Comparison of ENCODE assay signal across 3 cellular contexts in the genomic region with DNA sequence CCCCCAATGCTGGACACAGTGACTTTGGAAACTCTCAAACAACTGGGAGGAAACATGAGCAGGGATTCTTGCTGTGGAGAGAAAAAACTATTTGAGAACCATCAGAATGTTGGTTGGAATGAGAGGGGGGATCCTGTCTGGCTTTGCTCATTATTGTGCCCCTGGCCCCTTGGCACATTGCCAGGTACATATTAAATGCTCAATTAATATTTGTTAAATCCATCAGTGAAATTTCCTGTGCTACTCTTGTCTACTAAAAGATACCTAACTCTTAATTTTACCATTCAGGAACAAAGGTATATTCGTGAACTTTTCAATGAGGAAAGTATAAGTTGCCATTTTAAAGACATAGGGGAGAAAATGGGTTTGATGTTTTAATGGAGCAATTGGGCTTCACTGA.
A peak's percentile ranks its signal among the peaks of the same experiment; 100 is the strongest.
TF ChIP-seq lines count a peak whose summit lies in the region.

No MANE protein-coding gene starts in this region.

TF ChIP-seq in HepG2, 621 proteins besides CTCF, POLR2A, EP300 and RAD21:
- TF ChIP-seq ZNF570 (CRISPR knock-in tag; IDR thresholded peaks at IDR 0.05; ENCODE audit: borderline replicate concordance) (no peak), TOPORS (CRISPR knock-in tag; IDR thresholded peaks at IDR 0.05) (no peak), SIX1 (CRISPR knock-in tag; IDR thresholded peaks at IDR 0.05; ENCODE audit: borderline replicate concordance) (no peak), PHF21A (CRISPR knock-in tag; IDR thresholded peaks at IDR 0.05) (no peak), LCORL (IDR thresholded peaks at IDR 0.05) (peak; percentile 53; the same call in 1 of the 2 replicates), LCORL (CRISPR knock-in tag; IDR thresholded peaks at IDR 0.05) (no peak)

TF ChIP-seq in Ishikawa, 13 proteins besides CTCF, POLR2A, EP300 and RAD21:
- TF ChIP-seq YY1 (IDR thresholded peaks at IDR 0.05; ENCODE audit: low read depth): no peak
- TF ChIP-seq NFIC (IDR thresholded peaks at IDR 0.05): 0 out of 2 replicates have a peak, but pooled peaks have one; percentile 9
- TF ChIP-seq FOXM1 (IDR thresholded peaks at IDR 0.05; ENCODE audit: borderline replicate concordance, low read depth): no peak
- no peak for TF ChIP-seq TAF1 (IDR thresholded peaks at IDR 0.05; ENCODE audit: low read depth)
- no peak for TF ChIP-seq TEAD4 (IDR thresholded peaks at IDR 0.05)
- TF ChIP-seq CREB1 (IDR thresholded peaks at IDR 0.05; ENCODE audit: low read depth): no peak
- TF ChIP-seq, protein P1, sequence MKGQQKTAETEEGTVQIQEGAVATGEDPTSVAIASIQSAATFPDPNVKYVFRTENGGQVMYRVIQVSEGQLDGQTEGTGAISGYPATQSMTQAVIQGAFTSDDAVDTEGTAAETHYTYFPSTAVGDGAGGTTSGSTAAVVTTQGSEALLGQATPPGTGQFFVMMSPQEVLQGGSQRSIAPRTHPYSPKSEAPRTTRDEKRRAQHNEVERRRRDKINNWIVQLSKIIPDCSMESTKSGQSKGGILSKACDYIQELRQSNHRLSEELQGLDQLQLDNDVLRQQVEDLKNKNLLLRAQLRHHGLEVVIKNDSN (IDR thresholded peaks at IDR 0.05): no peak

TF ChIP-seq in K562, 482 proteins besides CTCF, POLR2A, EP300 and RAD21:
- TF ChIP-seq NFIC (IDR thresholded peaks at IDR 0.05): peak; percentile 74
- TF ChIP-seq NFIX (CRISPR knock-in tag; IDR thresholded peaks at IDR 0.05; ENCODE audit: low read depth): peak; percentile 79
- no peak for TF ChIP-seq SIN3B (IDR thresholded peaks at IDR 0.05; ENCODE audit: low read depth)
